1 cellular context compared by ENCODE assay signal in genomic region chr1:116724765-116725375, GRCh38.
A peak's percentile ranks its signal among the peaks of the same experiment; 100 is the strongest.
TF ChIP-seq lines count a peak whose summit lies in the region.

No MANE protein-coding gene starts in this region.

TF ChIP-seq in K562, 482 proteins besides CTCF, POLR2A, EP300 and RAD21 (continued from another document):
- no peak for TF ChIP-seq ZNF518B (CRISPR knock-in tag; IDR thresholded peaks at IDR 0.05)
- TF ChIP-seq, protein P1, sequence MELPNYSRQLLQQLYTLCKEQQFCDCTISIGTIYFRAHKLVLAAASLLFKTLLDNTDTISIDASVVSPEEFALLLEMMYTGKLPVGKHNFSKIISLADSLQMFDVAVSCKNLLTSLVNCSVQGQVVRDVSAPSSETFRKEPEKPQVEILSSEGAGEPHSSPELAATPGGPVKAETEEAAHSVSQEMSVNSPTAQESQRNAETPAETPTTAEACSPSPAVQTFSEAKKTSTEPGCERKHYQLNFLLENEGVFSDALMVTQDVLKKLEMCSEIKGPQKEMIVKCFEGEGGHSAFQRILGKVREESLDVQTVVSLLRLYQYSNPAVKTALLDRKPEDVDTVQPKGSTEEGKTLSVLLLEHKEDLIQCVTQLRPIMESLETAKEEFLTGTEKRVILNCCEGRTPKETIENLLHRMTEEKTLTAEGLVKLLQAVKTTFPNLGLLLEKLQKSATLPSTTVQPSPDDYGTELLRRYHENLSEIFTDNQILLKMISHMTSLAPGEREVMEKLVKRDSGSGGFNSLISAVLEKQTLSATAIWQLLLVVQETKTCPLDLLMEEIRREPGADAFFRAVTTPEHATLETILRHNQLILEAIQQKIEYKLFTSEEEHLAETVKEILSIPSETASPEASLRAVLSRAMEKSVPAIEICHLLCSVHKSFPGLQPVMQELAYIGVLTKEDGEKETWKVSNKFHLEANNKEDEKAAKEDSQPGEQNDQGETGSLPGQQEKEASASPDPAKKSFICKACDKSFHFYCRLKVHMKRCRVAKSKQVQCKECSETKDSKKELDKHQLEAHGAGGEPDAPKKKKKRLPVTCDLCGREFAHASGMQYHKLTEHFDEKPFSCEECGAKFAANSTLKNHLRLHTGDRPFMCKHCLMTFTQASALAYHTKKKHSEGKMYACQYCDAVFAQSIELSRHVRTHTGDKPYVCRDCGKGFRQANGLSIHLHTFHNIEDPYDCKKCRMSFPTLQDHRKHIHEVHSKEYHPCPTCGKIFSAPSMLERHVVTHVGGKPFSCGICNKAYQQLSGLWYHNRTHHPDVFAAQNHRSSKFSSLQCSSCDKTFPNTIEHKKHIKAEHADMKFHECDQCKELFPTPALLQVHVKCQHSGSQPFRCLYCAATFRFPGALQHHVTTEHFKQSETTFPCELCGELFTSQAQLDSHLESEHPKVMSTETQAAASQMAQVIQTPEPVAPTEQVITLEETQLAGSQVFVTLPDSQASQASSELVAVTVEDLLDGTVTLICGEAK (IDR thresholded peaks at IDR 0.05): peak; percentile 26; the same call in 1 of the 2 replicates
- TF ChIP-seq, protein P1 (CRISPR knock-in tag; IDR thresholded peaks at IDR 0.05): no peak
